ENCODE assay signal across 21 cellular contexts in the genomic region with DNA sequence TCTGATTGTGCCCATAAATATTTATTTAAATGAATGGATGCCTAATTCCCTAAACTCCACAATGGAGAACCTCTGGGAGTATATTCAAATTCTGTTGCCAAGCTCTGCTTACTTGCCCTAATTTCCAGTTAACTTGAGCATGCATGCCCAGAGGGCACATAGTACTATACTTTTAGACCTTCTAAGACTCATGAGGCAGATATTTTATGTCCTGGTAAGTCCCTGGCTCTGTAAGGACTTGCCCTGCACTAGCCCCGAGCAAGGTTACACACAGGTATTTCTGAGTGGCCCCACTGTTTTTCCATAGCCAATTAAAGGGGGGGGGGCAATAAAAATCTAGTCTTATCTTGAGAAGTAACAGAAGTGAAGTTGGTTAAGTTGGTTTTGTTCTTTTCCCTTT.
"Had no signal": no experiment of that assay in that cellular context is flagged by ENCODE, and none has a peak within 500 bp of the region (broad histone marks: within the 10 kb centered on the region; RNA-seq: fewer than 3 reads in every experiment).

No MANE protein-coding gene starts in this region.

- H3K9me3 ChIP-seq: ascending aorta, breast epithelium, left ventricle myocardium inferior, pancreas, sigmoid colon, thoracic aorta had no signal

- ATAC-seq: activated naive CD8-positive, alpha-beta T cell treated with anti-CD3 and anti-CD28 coated beads, Interleukin-2, amount 50 U/mL, for 24 hours; effector memory CD8-positive, alpha-beta T cell; naive thymus-derived CD4-positive, alpha-beta T cell; pancreas; stimulated activated memory B cell treated with anti-CD40 and anti-IgM and Interleukin-4, amounts not matched to agents 10 μg/mL and 1 μg/mL and 100 μg/mL, for 72 hours had no signal

- H3K36me3 ChIP-seq: ascending aorta, breast epithelium, left ventricle myocardium inferior, neural progenitor cell, pancreas, sigmoid colon, thoracic aorta, WERI-Rb-1 had no signal

- DNase-seq: activated CD4-positive, alpha-beta T cell treated with anti-CD3 and anti-CD28 coated beads for 1 hour; activated CD8-positive, alpha-beta memory T cell treated with anti-CD3 and anti-CD28 coated beads for 24 hours; activated CD8-positive, alpha-beta memory T cell treated with anti-CD3 and anti-CD28 coated beads, Interleukin-2, amount 50 U/mL, for 48 hours; activated effector memory CD4-positive, alpha-beta T cell treated with Interleukin-2 at 50 U/mL for 16 hours; activated naive CD4-positive, alpha-beta T cell treated with anti-CD3 and anti-CD28 coated beads, Interleukin-2, amount 10 ng/mL, durations not matched to agents 7 days and 5 days; activated naive CD8-positive, alpha-beta T cell treated with anti-CD3 and anti-CD28 coated beads, Interleukin-2, amount 50 U/mL, for 24 hours; activated T-cell treated with anti-CD3 and anti-CD28 coated beads, Interleukin-2, amount 50 U/mL, for 48 hours; effector memory CD8-positive, alpha-beta T cell; head of caudate nucleus; left ventricle myocardium inferior; naive thymus-derived CD4-positive, alpha-beta T cell; pancreas; sigmoid colon; stimulated activated CD4-positive, alpha-beta T cell treated with anti-CD3 and anti-CD28 coated beads, Interleukin-4, amount 100 ng/mL, for 4 hours; T-helper 2 cell; WERI-Rb-1 had no signal

- H3K27ac ChIP-seq: breast epithelium, left ventricle myocardium inferior, neural progenitor cell, pancreas, sigmoid colon, thoracic aorta, WERI-Rb-1 had no signal

- H3K4me3 ChIP-seq: ascending aorta, breast epithelium, left ventricle myocardium inferior, neural progenitor cell, pancreas, sigmoid colon, thoracic aorta had no signal

- H3K27me3 ChIP-seq: ascending aorta, breast epithelium, neural progenitor cell, pancreas, sigmoid colon had no signal

- H3K4me1 ChIP-seq: breast epithelium, sigmoid colon had no signal
